Comparison of ENCODE assay signal across 13 cellular contexts in genomic region chrX:34559325-34559724, GRCh38.
A peak's percentile ranks its signal among the peaks of the same experiment; 100 is the strongest.
DNase-seq lines count a peak whose midpoint lies in the region; ATAC-seq, FAIRE-seq and TF ChIP-seq lines count a peak whose summit lies in the region.
"Had no signal": no experiment of that assay in that cellular context is flagged by ENCODE, and none has a peak within 500 bp of the region (broad histone marks: within the 10 kb centered on the region; RNA-seq: fewer than 3 reads in every experiment).

No MANE protein-coding gene starts in this region.

- H4K8ac ChIP-seq in H1 (ENCODE audit: extremely low read depth, insufficient read depth, low read length) = no peak overlapping the region

- H3K4me2 ChIP-seq in H1 (ENCODE audit: insufficient read depth in 1 of 2, low read depth in 2 of 2, low read length in 2 of 2) = peak overlapping the region; percentile 13 to 66; a peak in 2 of 4 replicates
- H3K4me2 ChIP-seq: smooth muscle cell had no signal

- H3K27ac ChIP-seq in H1 (ENCODE audit: low read depth, low read length) (no peak overlapping the region; the same call in 1 of the 2 replicates), dorsolateral prefrontal cortex (no peak overlapping the region)

- H3K9me3 ChIP-seq in H1 (ENCODE audit: insufficient read depth in 2 of 2, low read depth in 1 of 2, low read length in 1 of 2) = no peaks in the 10 kb centered on the region

- DNase-seq in A172 (ENCODE audit: low spot score) = peak; percentile 11
- peak; percentile 2 for DNase-seq in GM12865 (ENCODE audit: low read depth)
- DNase-seq in LoVo (ENCODE audit: low spot score) = peak; percentile 15
- DNase-seq in H1 (ENCODE audit: low read depth in 1 of 2, low spot score in 2 of 2) = peak in 1 of 2 experiments; percentile 50
- DNase-seq in dorsolateral prefrontal cortex = no peak
- no peak for DNase-seq in NCI-H2029 (lab: John Stamatoyannopoulos, UW)
- DNase-seq: activated CD4-positive, alpha-beta memory T cell treated with anti-CD3 and anti-CD28 coated beads, Interleukin-2, amount 10 ng/mL, durations not matched to agents 7 days and 5 days; anterior cingulate cortex; CD4-positive, alpha-beta memory T cell; NCI-H2107 had no signal

- H3K56ac ChIP-seq in H1 (replicated peaks; ENCODE audit: insufficient read length, low read depth, low read length) = no peak overlapping the region

- H3K4me3 ChIP-seq in GM12865 (ENCODE audit: low read depth, low read length) = no peak overlapping the region
- no peak overlapping the region for H3K4me3 ChIP-seq in H1 (ENCODE audit: extremely low read depth in 1 of 4, insufficient read depth in 2 of 4, low read depth in 3 of 4, low read length in 4 of 4)
- no peak overlapping the region for H3K4me3 ChIP-seq in dorsolateral prefrontal cortex
- H3K4me3 ChIP-seq: smooth muscle cell had no signal

- no peaks in the 10 kb centered on the region for H3K79me1 ChIP-seq in H1 (ENCODE audit: low read depth, low read length)

- H3K23ac ChIP-seq in H1 (ENCODE audit: insufficient read length) = no peak overlapping the region

- no peaks in the 10 kb centered on the region for H3K23me2 ChIP-seq in H1 (ENCODE audit: low read depth, low read length)

- H2BK5ac ChIP-seq in H1 (ENCODE audit: low read depth, low read length) = peak overlapping the region; percentile 90; the same call in 1 of the 2 replicates

- TF ChIP-seq EP300 in H1 (IDR thresholded peaks at IDR 0.05; ENCODE audit: borderline replicate concordance in 1 of 2, low read depth in 2 of 2, low read length in 2 of 2) = no peak

- H2BK12ac ChIP-seq in H1 (ENCODE audit: low read depth, low read length) = no peak overlapping the region

- no peak overlapping the region for H2AK5ac ChIP-seq in H1 (ENCODE audit: low read depth, low read length)

- POLR2A ChIA-PET in H1 (lab: Charles Lee; ENCODE audit: partially characterized antibody) = no interaction called here

- no peak overlapping the region for H4K5ac ChIP-seq in H1 (ENCODE audit: insufficient read length, low read depth, low read length)

- no peaks in the 10 kb centered on the region for H3K79me2 ChIP-seq in H1 (ENCODE audit: control insufficient read depth in 1 of 2, insufficient read depth in 2 of 2, low read length in 2 of 2)

- H3K27me3 ChIP-seq in H1 (replicated peaks in 1 of 4; ENCODE audit: control insufficient read depth in 3 of 4, extremely low read depth in 1 of 4, insufficient read depth in 3 of 4, low read length in 3 of 4) = peaks cover 0 to 8% (median 0%) of the 10 kb centered on the region in 4 experiments; a peak in 1 of 7 replicates
- peaks cover 0 to 57% (median 8%) of the 10 kb centered on the region in 45 donors for H3K27me3 ChIP-seq in dorsolateral prefrontal cortex

- TF ChIP-seq CTCF in GM12865 (IDR thresholded peaks at IDR 0.05; ENCODE audit: insufficient read depth, low read depth, low read length, missing control alignments) = no peak
- TF ChIP-seq CTCF in H1 (IDR thresholded peaks at IDR 0.05; ENCODE audit: control extremely low read depth in 1 of 3, insufficient read depth in 1 of 3, low read depth in 1 of 3, low read length in 3 of 3) = no peak
- TF ChIP-seq CTCF in dorsolateral prefrontal cortex (IDR thresholded peaks at IDR 0.05 in 54 of 56, conservative IDR thresholded peaks at IDR 0.05 in 2 of 56; ENCODE audit: low read depth in 1 of 56, partially characterized antibody in 56 of 56) = no peak

- no peak overlapping the region for H3K9ac ChIP-seq in H1 (replicated peaks in 1 of 4; ENCODE audit: extremely low read depth in 1 of 4, low read depth in 3 of 4, low read length in 3 of 4)

- no peaks in the 10 kb centered on the region for H3K36me3 ChIP-seq in H1 (ENCODE audit: control insufficient read depth in 2 of 4, insufficient read depth in 4 of 4, low read length in 3 of 4)

- CTCF ChIA-PET in H1 (lab: Charles Lee; ENCODE audit: partially characterized antibody) = no interaction called here

- no peak overlapping the region for H3K14ac ChIP-seq in H1 (ENCODE audit: insufficient read length)

- H4K20me1 ChIP-seq in H1 (replicated peaks in 1 of 2; ENCODE audit: control insufficient read depth in 1 of 2, insufficient read depth in 2 of 2, low read length in 2 of 2) = no peaks in the 10 kb centered on the region

- no peak overlapping the region for H2BK20ac ChIP-seq in H1 (ENCODE audit: low read length)

- intact Hi-C loops in dorsolateral prefrontal cortex (cut with DNase I) = no loop called here

- TF ChIP-seq RAD21 in H1 (IDR thresholded peaks at IDR 0.05 in 1 of 2, conservative IDR thresholded peaks at IDR 0.05 in 1 of 2; ENCODE audit: low read depth in 2 of 2, low read length in 2 of 2) = no peak

- H4K91ac ChIP-seq in H1 (replicated peaks; ENCODE audit: insufficient read length, low read length) = no peak overlapping the region

- peak; percentile 93 for FAIRE-seq in H1 (lab: Jason Lieb, UNC)

- no peak overlapping the region for H3K18ac ChIP-seq in H1 (ENCODE audit: extremely low read depth, low read length)

- 57% methylated on average over 1 of the region's 1 CpG; no CpG with 5 or more reads in 1 of the 2 experiments for WGBS in H1 (ENCODE audit: extremely low coverage in 1 of 2, insufficient coverage in 1 of 2, insufficient read length in 1 of 2, insufficient replicate concordance in 2 of 2, low coverage in 1 of 2, low lambda C conversion rate in 2 of 2, missing lambda C conversion rate in 1 of 2), 2 experiments

- peaks cover 0 to 14% (median 8%) of the 10 kb centered on the region in 4 experiments; a peak in 4 of 7 replicates for H3K4me1 ChIP-seq in H1 (replicated peaks in 1 of 4; ENCODE audit: control insufficient read depth in 3 of 4, insufficient read depth in 4 of 4, low read length in 3 of 4)

- no peak for ATAC-seq in HG03521 (IDR thresholded peaks at IDR 0.05; ENCODE audit: unreplicated experiment)
- no peak for ATAC-seq in GM21825 (IDR thresholded peaks at IDR 0.05; ENCODE audit: unreplicated experiment)

- no peak overlapping the region for H2BK120ac ChIP-seq in H1 (replicated peaks; ENCODE audit: low read depth, low read length)

- H3K4ac ChIP-seq in H1 (replicated peaks; ENCODE audit: insufficient read length, low read depth, low read length) = no peak overlapping the region

- no peak; a peak in 1 of 3 replicates for TF ChIP-seq POLR2A in H1 (IDR thresholded peaks at IDR 0.05; ENCODE audit: control extremely low read depth in 1 of 2, low read depth in 2 of 2, low read length in 2 of 2)

- H2BK15ac ChIP-seq in H1 (ENCODE audit: low read length) = no peak overlapping the region

- no peak overlapping the region for H2AFZ ChIP-seq in H1 (ENCODE audit: low read length)

TF ChIP-seq in H1, 55 proteins besides CTCF, POLR2A, EP300 and RAD21:
- TF ChIP-seq POLR2AphosphoS5 (IDR thresholded peaks at IDR 0.05; ENCODE audit: low read depth, low read length) (peak; percentile 62; the same call in 1 of the 2 replicates), TCF12 (IDR thresholded peaks at IDR 0.05; ENCODE audit: low read depth, low read length) (0 out of 2 replicates have a peak, but pooled peaks have one; percentile 47), RBBP5 (IDR thresholded peaks at IDR 0.05; ENCODE audit: borderline replicate concordance, low read depth, low read length) (no peak), KDM5A (IDR thresholded peaks at IDR 0.05; ENCODE audit: low read length) (no peak), CTBP2 (IDR thresholded peaks at IDR 0.05; ENCODE audit: borderline replicate concordance, insufficient read depth, insufficient read length, low read length) (no peak)

Comparison
In these comparisons a context has a peak if more than half of its experiments do, and no peak if none do; other contexts are left out.
1. DNase-seq: peak in A172 (single experiment), GM12865 (single experiment) and LoVo (single experiment); none in dorsolateral prefrontal cortex (0 of 10) and NCI-H2029 (single experiment).